ENCODE assay signal across 18 cellular contexts in the genomic region with DNA sequence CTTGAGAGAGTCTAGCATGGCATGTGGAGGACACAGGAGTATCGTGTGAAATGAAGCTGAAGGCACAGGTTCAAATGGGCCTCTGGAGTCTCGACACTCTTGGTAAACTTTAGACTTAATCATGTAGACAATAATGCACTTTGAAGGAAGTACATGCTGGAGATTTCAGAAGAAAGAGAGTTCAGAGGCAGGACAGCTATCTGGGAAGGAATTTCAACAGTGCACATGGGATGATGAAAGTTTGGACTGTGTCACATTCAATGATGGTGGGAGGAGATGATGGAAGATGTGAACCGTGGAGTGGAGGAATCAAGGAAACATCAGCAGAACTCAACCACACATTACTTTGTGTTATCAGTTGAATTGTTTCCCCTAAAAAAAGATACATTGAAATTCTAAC.
DNase-seq lines count a peak whose midpoint lies in the region; ATAC-seq and TF ChIP-seq lines count a peak whose summit lies in the region.
"Had no signal": no experiment of that assay in that cellular context is flagged by ENCODE, and none has a peak within 500 bp of the region (broad histone marks: within the 10 kb centered on the region; RNA-seq: fewer than 3 reads in every experiment).

No MANE protein-coding gene starts in this region.

- WGBS in suprapubic skin: 83% methylated on average over 3 of the region's 3 CpGs

- H3K27ac ChIP-seq in suprapubic skin: no peak overlapping the region
- H3K27ac ChIP-seq: BLaER1 treated with 17β-estradiol and CSF1 and Interleukin-3, amounts not matched to agents 10 nM and 100 nM; HL-60 had no signal

- no peaks in the 10 kb centered on the region for H3K36me3 ChIP-seq in suprapubic skin
- H3K36me3 ChIP-seq: BLaER1 treated with 17β-estradiol and CSF1 and Interleukin-3, amounts not matched to agents 10 nM and 100 nM had no signal

- no peak overlapping the region for H3K4me3 ChIP-seq in fibroblast of the aortic adventitia (ENCODE audit: low read depth, low read length)
- H3K4me3 ChIP-seq in suprapubic skin: no peak overlapping the region
- H3K4me3 ChIP-seq: BLaER1 treated with 17β-estradiol and CSF1 and Interleukin-3, amounts not matched to agents 10 nM and 100 nM had no signal

- no peaks in the 10 kb centered on the region for H3K27me3 ChIP-seq in suprapubic skin
- H3K27me3 ChIP-seq: BLaER1 treated with 17β-estradiol and CSF1 and Interleukin-3, amounts not matched to agents 10 nM and 100 nM had no signal

- TF ChIP-seq CTCF in fibroblast of the aortic adventitia (IDR thresholded peaks at IDR 0.05; ENCODE audit: insufficient read depth, low read length): no peak
- no peak for TF ChIP-seq CTCF in suprapubic skin (IDR thresholded peaks at IDR 0.05)

- ATAC-seq in Right ventricle myocardium inferior: no peak
- ATAC-seq: HCT116 had no signal

- no peak for TF ChIP-seq POLR2A in suprapubic skin (IDR thresholded peaks at IDR 0.05)

- DNase-seq in EH (ENCODE audit: low read depth) (peak; percentile 54), amniotic epithelial cell (ENCODE audit: low read depth) (peak; percentile 70), fibroblast of the aortic adventitia (ENCODE audit: low read depth) (peak; percentile 27), CD1c-positive myeloid dendritic cell (ENCODE audit: extremely low spot score) (no peak), COLO829 (ENCODE audit: low spot score) (no peak), suprapubic skin (ENCODE audit: low spot score in 2 of 2) (no peak), Right ventricle myocardium inferior (ENCODE audit: missing footprints) (no peak)
- DNase-seq: 8988T; Caco-2; CD4-positive, CD25-positive, alpha-beta regulatory T cell; CD8-positive, alpha-beta memory T cell; GDM1; GOT3; H7; HFFc6 had no signal

- intact Hi-C loops in Right ventricle myocardium inferior (cut with DNase I): no loop called here

- no peak for TF ChIP-seq EP300 in suprapubic skin (IDR thresholded peaks at IDR 0.05)

- H3K9me3 ChIP-seq in suprapubic skin: no peaks in the 10 kb centered on the region
- H3K9me3 ChIP-seq: BLaER1 treated with 17β-estradiol and CSF1 and Interleukin-3, amounts not matched to agents 10 nM and 100 nM; Caco-2 had no signal

- H3K4me1 ChIP-seq in suprapubic skin: no peaks in the 10 kb centered on the region
- H3K4me1 ChIP-seq: BLaER1 treated with 17β-estradiol and CSF1 and Interleukin-3, amounts not matched to agents 10 nM and 100 nM; Caco-2 had no signal

Comparison
In these comparisons a context has a peak if more than half of its experiments do, and no peak if none do; other contexts are left out.
1. DNase-seq: peak in EH (single experiment), amniotic epithelial cell (single experiment) and fibroblast of the aortic adventitia (single experiment); none in CD1c-positive myeloid dendritic cell (single experiment), COLO829 (single experiment), suprapubic skin (0 of 2) and Right ventricle myocardium inferior (single experiment).